11 cellular contexts compared by ENCODE assay signal in the genomic region with DNA sequence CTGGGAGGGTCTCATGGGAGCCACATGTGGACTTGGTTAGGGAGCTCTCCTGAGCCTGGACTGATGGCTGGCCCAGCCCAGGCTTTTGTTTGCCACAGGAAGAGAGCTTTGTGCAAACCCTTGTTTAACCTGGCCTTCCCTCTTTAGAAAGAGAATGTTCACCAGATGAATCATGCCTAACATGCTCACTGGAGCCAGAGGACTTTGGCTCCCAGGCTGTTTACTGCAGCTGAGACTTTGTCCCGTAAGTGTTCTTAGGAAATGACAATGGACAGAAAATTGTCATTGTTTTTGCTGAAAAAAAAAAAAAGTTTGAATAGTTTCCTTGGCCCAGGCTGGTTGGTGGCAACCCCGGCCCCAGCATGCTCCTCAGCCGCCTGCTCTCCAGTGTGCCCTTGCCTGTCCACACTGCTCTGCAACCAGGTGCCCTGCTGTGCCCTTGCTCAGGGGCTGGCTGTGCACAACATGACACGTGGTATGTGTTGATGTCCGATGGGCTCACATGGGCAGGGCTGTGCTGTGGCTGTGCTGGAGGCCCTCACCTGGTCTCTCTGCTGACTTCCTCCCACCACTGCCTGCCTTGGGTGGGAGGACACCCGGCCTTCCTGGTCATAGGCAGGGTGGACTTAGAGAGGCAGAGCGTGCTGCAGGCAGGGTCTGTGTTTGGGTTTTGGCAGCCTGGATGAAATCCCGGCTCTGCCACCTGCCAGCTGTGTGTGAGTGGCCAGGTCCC.
DNase-seq lines count a peak whose midpoint lies in the region; ATAC-seq and TF ChIP-seq lines count a peak whose summit lies in the region.
"Had no signal": no experiment of that assay in that cellular context is flagged by ENCODE, and none has a peak within 500 bp of the region (broad histone marks: within the 10 kb centered on the region; RNA-seq: fewer than 3 reads in every experiment).

No MANE protein-coding gene starts in this region.

- H3K4me3 ChIP-seq in astrocyte of the spinal cord (ENCODE audit: low read depth, low read length) (no peak overlapping the region), left ventricle myocardium inferior (no peak overlapping the region)

- in situ Hi-C loops in astrocyte of the spinal cord (cut with HindIII; ENCODE audit: low sequenced_read_pairs), result no loop called here

- H3K27ac ChIP-seq in left ventricle myocardium inferior (replicated peaks), result peak overlapping the region; percentile 87
- H3K27ac ChIP-seq: epithelial cell of prostate had no signal

- intact Hi-C loops in left ventricle myocardium inferior (cut with micrococcal nuclease) (no loop called here), sciatic nerve (cut with DNase I) (no loop called here)

- no peaks in the 10 kb centered on the region for H3K36me3 ChIP-seq in left ventricle myocardium inferior

- H3K9me3 ChIP-seq in left ventricle myocardium inferior (replicated peaks), result no peaks in the 10 kb centered on the region

- peaks cover 70% of the 10 kb centered on the region for H3K4me1 ChIP-seq in left ventricle myocardium inferior

- H3K27me3 ChIP-seq in left ventricle myocardium inferior (ENCODE audit: low read depth), result no peaks in the 10 kb centered on the region

- peak; percentile 62 for DNase-seq in GM04504 (ENCODE audit: low read depth)
- DNase-seq in astrocyte of the spinal cord (ENCODE audit: low read depth, low spot score), result peak; percentile 83
- peak; percentile 59 for DNase-seq in left ventricle myocardium inferior
- peak; percentile 53 for DNase-seq in sciatic nerve (ENCODE audit: low spot score)
- no peak for DNase-seq in NCI-H2227 (lab: John Stamatoyannopoulos, UW; ENCODE audit: unreplicated experiment)
- no peak for DNase-seq in activated CD4-positive, alpha-beta T cell treated with anti-CD3 and anti-CD28 coated beads for 4 hours
- DNase-seq: DND-41 had no signal

- TF ChIP-seq CTCF in astrocyte of the spinal cord (IDR thresholded peaks at IDR 0.05; ENCODE audit: low read depth, low read length) (no peak), left ventricle myocardium inferior (IDR thresholded peaks at IDR 0.05; ENCODE audit: borderline replicate concordance) (no peak)

- peak; percentile 73 for ATAC-seq in sciatic nerve
- no peak for ATAC-seq in HG03460 (IDR thresholded peaks at IDR 0.05; ENCODE audit: unreplicated experiment)
- ATAC-seq in GM18907 (IDR thresholded peaks at IDR 0.05; ENCODE audit: unreplicated experiment), result no peak
- ATAC-seq: stimulated activated effector memory CD8-positive, alpha-beta T cell treated with anti-CD3 and anti-CD28 coated beads, Interleukin-12 subunit alpha, Interleukin-12 subunit beta, amount 100 ng/mL, for 72 hours had no signal

Comparison
In these comparisons a context has a peak if more than half of its experiments do, and no peak if none do; other contexts are left out.
1. DNase-seq: peak in GM04504 (single experiment), astrocyte of the spinal cord (single experiment), left ventricle myocardium inferior (single experiment) and sciatic nerve (single experiment); none in NCI-H2227 (single experiment) and activated CD4-positive, alpha-beta T cell treated with anti-CD3 and anti-CD28 coated beads for 4 hours (0 of 2).